ENCODE assay signal across 30 cellular contexts in genomic region chr6:11934638-11935037, GRCh38.
"Had no signal": no experiment of that assay in that cellular context is flagged by ENCODE, and none has a peak within 500 bp of the region (broad histone marks: within the 10 kb centered on the region; RNA-seq: fewer than 3 reads in every experiment).

No MANE protein-coding gene starts in this region.

- H3K4me3 ChIP-seq: lower lobe of right lung, pancreas, prostate gland, sigmoid colon, spleen, thyroid gland, transverse colon, uterus had no signal

- H3K27ac ChIP-seq: lower lobe of right lung, pancreas, sigmoid colon, spleen, thyroid gland, transverse colon, uterus had no signal

- ATAC-seq: left colon; left ventricle myocardium superior; lower lobe of right lung; naive thymus-derived CD8-positive, alpha-beta T cell; pancreas; right cardiac atrium; stimulated activated memory B cell treated with anti-CD40 and anti-IgM and Interleukin-4, amounts not matched to agents 10 μg/mL and 1 μg/mL and 100 μg/mL, for 72 hours; stimulated activated naive CD8-positive, alpha-beta T cell treated with anti-CD3 and anti-CD28 coated beads, Interleukin-15, amount 100 ng/mL, for 72 hours had no signal

- H3K27me3 Mint-ChIP-seq: naive thymus-derived CD8-positive, alpha-beta T cell; stimulated activated memory B cell treated with anti-CD40 and anti-IgM and Interleukin-4, amounts not matched to agents 10 μg/mL and 1 μg/mL and 100 μg/mL, for 72 hours; stimulated activated naive CD8-positive, alpha-beta T cell treated with anti-CD3 and anti-CD28 coated beads, Interleukin-15, amount 100 ng/mL, for 72 hours had no signal

- H3K36me3 ChIP-seq: lower lobe of right lung, pancreas, prostate gland, sigmoid colon, spleen, thyroid gland, transverse colon, uterus had no signal

- H3K27me3 ChIP-seq: pancreas, sigmoid colon, spleen, thyroid gland, transverse colon, uterus had no signal

- H3K27ac Mint-ChIP-seq: immature natural killer cell; naive thymus-derived CD8-positive, alpha-beta T cell; nephron; stimulated activated memory B cell treated with anti-CD40 and anti-IgM and Interleukin-4, amounts not matched to agents 10 μg/mL and 1 μg/mL and 100 μg/mL, for 72 hours had no signal

- H3K4me3 Mint-ChIP-seq: immature natural killer cell; naive thymus-derived CD8-positive, alpha-beta T cell; nephron; neural crest cell; stimulated activated memory B cell treated with anti-CD40 and anti-IgM and Interleukin-4, amounts not matched to agents 10 μg/mL and 1 μg/mL and 100 μg/mL, for 72 hours; stimulated activated naive CD8-positive, alpha-beta T cell treated with anti-CD3 and anti-CD28 coated beads, Interleukin-15, amount 100 ng/mL, for 72 hours had no signal

- H3K36me3 Mint-ChIP-seq: immature natural killer cell; naive thymus-derived CD8-positive, alpha-beta T cell; stimulated activated memory B cell treated with anti-CD40 and anti-IgM and Interleukin-4, amounts not matched to agents 10 μg/mL and 1 μg/mL and 100 μg/mL, for 72 hours had no signal

- H3K9me3 Mint-ChIP-seq: naive thymus-derived CD8-positive, alpha-beta T cell; nephron had no signal

- DNase-seq: hypothalamus; immature natural killer cell; kidney; left colon; left ventricle myocardium superior; lower lobe of right lung; mammary epithelial cell; mesenchymal stem cell; naive thymus-derived CD8-positive, alpha-beta T cell; nucleus accumbens; pancreas; posterior cingulate gyrus; retina; right cardiac atrium; sigmoid colon; small intestine; spleen; stimulated activated CD4-positive, alpha-beta T cell treated with anti-CD3 and anti-CD28 coated beads, Interleukin-2, amount 100 ng/mL, for 48 hours; stimulated activated CD4-positive, alpha-beta T cell treated with anti-CD3 and anti-CD28 coated beads, Interleukin-4, amount 100 ng/mL, for 4 hours; stimulated activated CD8-positive, alpha-beta memory T cell treated with anti-CD3 and anti-CD28 coated beads, Interleukin-4, amount 100 ng/mL, for 48 hours; stimulated activated naive CD4-positive, alpha-beta T cell treated with Interleukin-2 at 50 U/mL for 16 hours; stimulated activated naive CD8-positive, alpha-beta T cell treated with anti-CD3 and anti-CD28 coated beads, Interleukin-15, amount 100 ng/mL, for 72 hours; substantia nigra; thyroid gland; transverse colon; uterus had no signal

- H3K4me1 Mint-ChIP-seq: immature natural killer cell had no signal

- H3K4me1 ChIP-seq: lower lobe of right lung, prostate gland, sigmoid colon, uterus had no signal

- H3K9me3 ChIP-seq: lower lobe of right lung, pancreas, prostate gland, sigmoid colon, thyroid gland, transverse colon, uterus had no signal
